In genomic region chr1:27572019-27572678, GRCh38 we compare ENCODE assay signal across 1 cellular context.
TF ChIP-seq lines count a peak whose summit lies in the region.

No MANE protein-coding gene starts in this region.

TF ChIP-seq in HepG2, 621 proteins besides CTCF, POLR2A, EP300 and RAD21 (continued from another document):
- TF ChIP-seq HNF4A (CRISPR knock-in tag; IDR thresholded peaks at IDR 0.05) (0 out of 2 replicates have a peak, but pooled peaks have one; percentile 10), CCAR2 (optimal IDR thresholded peaks at IDR 0.05; ENCODE audit: low read depth, low read length) (no peak), NR2F6 (IDR thresholded peaks at IDR 0.05) (peak; percentile 58), NR2F6 (CRISPR knock-in tag; IDR thresholded peaks at IDR 0.05) (peak; percentile 59; the same call in 1 of the 2 replicates), ZNF274 (CRISPR knock-in tag; IDR thresholded peaks at IDR 0.05) (0 out of 2 replicates have a peak, but pooled peaks have one; percentile 16), SP4 (CRISPR knock-in tag; IDR thresholded peaks at IDR 0.05) (0 out of 2 replicates have a peak, but pooled peaks have one; percentile 23), IKZF5 (CRISPR knock-in tag; IDR thresholded peaks at IDR 0.05) (peak; percentile 19; the same call in 1 of the 2 replicates), NR2F1 (CRISPR knock-in tag; IDR thresholded peaks at IDR 0.05) (0 out of 4 replicates have a peak, but pooled peaks of 1 of the 2 experiments have one; percentile 40), PRDM15 (CRISPR knock-in tag; IDR thresholded peaks at IDR 0.05) (peak; percentile 88), ZNF280D (CRISPR knock-in tag; IDR thresholded peaks at IDR 0.05) (no peak), ZFP91 (CRISPR knock-in tag; IDR thresholded peaks at IDR 0.05; ENCODE audit: borderline replicate concordance) (peak; percentile 1; the same call in 1 of the 2 replicates), ZNF652 (CRISPR knock-in tag; IDR thresholded peaks at IDR 0.05; ENCODE audit: borderline replicate concordance, low read depth) (peak; percentile 94), SNAPC2 (CRISPR knock-in tag; IDR thresholded peaks at IDR 0.05) (no peak), NR2C2 (CRISPR knock-in tag; IDR thresholded peaks at IDR 0.05; ENCODE audit: borderline replicate concordance) (0 out of 2 replicates have a peak, but pooled peaks have one; percentile 13), NR2F2 (IDR thresholded peaks at IDR 0.05; ENCODE audit: borderline replicate concordance, low read depth) (peak; percentile 34; the same call in 1 of the 2 replicates), SP1 (IDR thresholded peaks at IDR 0.05) (no peak), SP1 (CRISPR knock-in tag; IDR thresholded peaks at IDR 0.05) (no peak), ZFX (CRISPR knock-in tag; IDR thresholded peaks at IDR 0.05; ENCODE audit: low read depth) (peak; percentile 10; the same call in 1 of the 2 replicates)
TF ChIP-seq in HepG2: peak in this region for 13.
